In genomic region chr1:156494309-156494895, GRCh38 we compare ENCODE assay signal across 12 cellular contexts.
DNase-seq lines count a peak whose midpoint lies in the region; ATAC-seq and TF ChIP-seq lines count a peak whose summit lies in the region.
"Had no signal": no experiment of that assay in that cellular context is flagged by ENCODE, and none has a peak within 500 bp of the region (broad histone marks: within the 10 kb centered on the region; RNA-seq: fewer than 3 reads in every experiment).

No MANE protein-coding gene starts in this region.

- no peak overlapping the region for H2AFZ ChIP-seq in parathyroid adenoma

- peak overlapping the region; percentile 78 to 100 (median 98) for H3K9ac ChIP-seq in BLaER1 treated with 17β-estradiol and CSF1 and Interleukin-3, amounts not matched to agents 10 nM and 100 nM
- no peak overlapping the region for H3K9ac ChIP-seq in parathyroid adenoma

- no peak for DNase-seq in NB4 (ENCODE audit: low read depth)
- DNase-seq in effector memory CD4-positive, alpha-beta T cell = no peak
- DNase-seq in stimulated activated CD4-positive, alpha-beta T cell treated with anti-CD3 and anti-CD28 coated beads, Interleukin-4, amount 100 ng/mL, for 24 hours = no peak
- no peak for DNase-seq in GF-D8 (lab: John Stamatoyannopoulos, UW)
- no peak for DNase-seq in NCI-H1694 (lab: John Stamatoyannopoulos, UW)
- DNase-seq: AML-193, NCI-H2029, nucleus accumbens, OCI-M1 had no signal

- no peaks in the 10 kb centered on the region for H3K27me3 ChIP-seq in BLaER1 treated with 17β-estradiol and CSF1 and Interleukin-3, amounts not matched to agents 10 nM and 100 nM
- no peaks in the 10 kb centered on the region for H3K27me3 ChIP-seq in effector memory CD4-positive, alpha-beta T cell (replicated peaks; ENCODE audit: control insufficient read depth, insufficient read depth, low read length, poor library complexity, severe bottlenecking)
- H3K27me3 ChIP-seq in parathyroid adenoma (ENCODE audit: control insufficient read depth, insufficient read depth, low read length) = no peaks in the 10 kb centered on the region

- ATAC-seq in HG02759 (IDR thresholded peaks at IDR 0.05; ENCODE audit: unreplicated experiment) = no peak

- TF ChIP-seq CTCF in NB4 (IDR thresholded peaks at IDR 0.05; ENCODE audit: low read depth, low read length) (no peak), parathyroid adenoma (IDR thresholded peaks at IDR 0.05) (no peak)

- H3K9me3 ChIP-seq in BLaER1 treated with 17β-estradiol and CSF1 and Interleukin-3, amounts not matched to agents 10 nM and 100 nM (replicated peaks in 1 of 11) = no peaks in the 10 kb centered on the region
- H3K9me3 ChIP-seq in effector memory CD4-positive, alpha-beta T cell (ENCODE audit: control insufficient read depth, low read length) = no peaks in the 10 kb centered on the region
- H3K9me3 ChIP-seq in parathyroid adenoma (ENCODE audit: control insufficient read depth, low read length) = no peaks in the 10 kb centered on the region

- peak overlapping the region; percentile 61 to 100 (median 97); a peak in 21 of 22 replicates for H3K27ac ChIP-seq in BLaER1 treated with 17β-estradiol and CSF1 and Interleukin-3, amounts not matched to agents 10 nM and 100 nM
- H3K27ac ChIP-seq in effector memory CD4-positive, alpha-beta T cell (ENCODE audit: insufficient read depth, low read length, poor library complexity, severe bottlenecking) = peak overlapping the region; percentile 31
- peak overlapping the region; percentile 89 for H3K27ac ChIP-seq in parathyroid adenoma

- H3K4me3 ChIP-seq in BLaER1 treated with 17β-estradiol and CSF1 and Interleukin-3, amounts not matched to agents 10 nM and 100 nM = peak overlapping the region; percentile 35 to 99 (median 96); a peak in 19 of 20 replicates
- H3K4me3 ChIP-seq in NB4 (ENCODE audit: low read depth, low read length) (peak overlapping the region; percentile 64), parathyroid adenoma (ENCODE audit: low read depth, low read length) (no peak overlapping the region)
- no peak overlapping the region for H3K4me3 ChIP-seq in effector memory CD4-positive, alpha-beta T cell (ENCODE audit: insufficient read depth, low read depth, low read length, poor library complexity, severe bottlenecking)

- no peak for TF ChIP-seq POLR2A in NB4 (IDR thresholded peaks at IDR 0.05; ENCODE audit: extremely low read depth, insufficient read length)

- peaks cover 62 to 100% (median 84%) of the 10 kb centered on the region in 11 experiments for H4K20me1 ChIP-seq in BLaER1 treated with 17β-estradiol and CSF1 and Interleukin-3, amounts not matched to agents 10 nM and 100 nM

- peak overlapping the region; percentile 92 to 100 (median 98) for H3K4me2 ChIP-seq in BLaER1 treated with 17β-estradiol and CSF1 and Interleukin-3, amounts not matched to agents 10 nM and 100 nM
- peak overlapping the region; percentile 21 for H3K4me2 ChIP-seq in parathyroid adenoma (ENCODE audit: low read length)

- H3K4me1 ChIP-seq in BLaER1 treated with 17β-estradiol and CSF1 and Interleukin-3, amounts not matched to agents 10 nM and 100 nM = peaks cover 85 to 90% (median 89%) of the 10 kb centered on the region in 10 experiments
- H3K4me1 ChIP-seq in effector memory CD4-positive, alpha-beta T cell (ENCODE audit: control insufficient read depth, insufficient read depth, low read length, poor library complexity, severe bottlenecking) = peaks cover 98% of the 10 kb centered on the region
- H3K4me1 ChIP-seq in parathyroid adenoma = peaks cover 66% of the 10 kb centered on the region

- peaks cover 18 to 62% (median 47%) of the 10 kb centered on the region in 11 experiments for H3K36me3 ChIP-seq in BLaER1 treated with 17β-estradiol and CSF1 and Interleukin-3, amounts not matched to agents 10 nM and 100 nM
- H3K36me3 ChIP-seq in effector memory CD4-positive, alpha-beta T cell (ENCODE audit: control insufficient read depth, insufficient read depth, low read length) = peaks cover 4% of the 10 kb centered on the region
- no peaks in the 10 kb centered on the region for H3K36me3 ChIP-seq in parathyroid adenoma (ENCODE audit: control insufficient read depth, insufficient read depth, low read length)

- H3K79me2 ChIP-seq in parathyroid adenoma = peaks cover 83% of the 10 kb centered on the region

Comparison
In these comparisons a context has a peak if more than half of its experiments do, and no peak if none do; other contexts are left out.
1. H3K27ac ChIP-seq: peak in every context shown above with its lines; median percentile 97 in BLaER1 treated with 17β-estradiol and CSF1 and Interleukin-3, amounts not matched to agents 10 nM and 100 nM; 89 in parathyroid adenoma; 31 in effector memory CD4-positive, alpha-beta T cell.
2. H3K4me3 ChIP-seq: peak in BLaER1 treated with 17β-estradiol and CSF1 and Interleukin-3, amounts not matched to agents 10 nM and 100 nM (10 of 10) and NB4 (single experiment); none in effector memory CD4-positive, alpha-beta T cell (single experiment) and parathyroid adenoma (single experiment).